Comparison of ENCODE assay signal across 14 cellular contexts in the genomic region with DNA sequence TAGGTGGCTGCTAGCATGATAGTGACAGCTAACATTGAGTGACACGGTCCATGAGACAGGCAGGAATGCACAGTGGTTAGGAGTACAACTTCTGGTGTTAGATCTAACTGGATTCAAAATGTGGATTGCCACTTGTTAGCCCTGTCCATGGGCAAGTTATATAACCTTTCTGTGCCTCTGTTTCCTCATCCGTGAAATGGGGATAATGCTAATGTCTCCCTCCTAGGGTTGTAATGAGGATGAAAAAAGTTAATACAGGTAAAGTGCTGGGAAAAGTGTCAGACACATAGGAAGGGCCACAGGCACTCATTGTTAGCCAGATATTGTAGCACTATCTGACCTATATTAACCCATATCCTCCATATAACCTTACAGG. TPM values are rescaled to one million over a fixed set of nuclear protein-coding genes. Genes with fewer than 3 reads are reported as not detected.
A peak's percentile ranks its signal among the peaks of the same experiment; 100 is the strongest.
DNase-seq lines count a peak whose midpoint lies in the region; ATAC-seq and TF ChIP-seq lines count a peak whose summit lies in the region.
"Had no signal": no experiment of that assay in that cellular context is flagged by ENCODE, and none has a peak within 500 bp of the region (broad histone marks: within the 10 kb centered on the region; RNA-seq: fewer than 3 reads in every experiment).

No MANE protein-coding gene starts in this region.

- H3K9ac ChIP-seq in parathyroid adenoma: no peak overlapping the region

- H3K9me3 ChIP-seq in right atrium auricular region (no peaks in the 10 kb centered on the region), parathyroid adenoma (ENCODE audit: control insufficient read depth, low read length) (no peaks in the 10 kb centered on the region), BE2C (no peaks in the 10 kb centered on the region)

- H3K27ac ChIP-seq in right atrium auricular region: peak overlapping the region; percentile 57 to 64
- peak overlapping the region; percentile 54 for H3K27ac ChIP-seq in caudate nucleus (ENCODE audit: low read depth, low read length)
- peak overlapping the region; percentile 64 for H3K27ac ChIP-seq in parathyroid adenoma

- intact Hi-C loops in left cardiac atrium (cut with DNase I): loop anchor here in 1 of 2 donors (5.0 kb wide), 1 partner anchor 43 kb away; no protein-coding TSS in a partner anchor

- H3K36me3 ChIP-seq in right atrium auricular region: peaks cover 70% of the 10 kb centered on the region
- no peaks in the 10 kb centered on the region for H3K36me3 ChIP-seq in parathyroid adenoma (ENCODE audit: control insufficient read depth, insufficient read depth, low read length)
- peaks cover 62% of the 10 kb centered on the region for H3K36me3 ChIP-seq in BE2C

- TF ChIP-seq CTCF in right atrium auricular region (IDR thresholded peaks at IDR 0.05) (no peak), parathyroid adenoma (IDR thresholded peaks at IDR 0.05) (no peak), BE2C (IDR thresholded peaks at IDR 0.05; ENCODE audit: low read depth, low read length) (no peak)

- no peak for DNase-seq in right atrium auricular region (ENCODE audit: low spot score)
- DNase-seq in left cardiac atrium: no peak
- DNase-seq in caudate nucleus (lab: John Stamatoyannopoulos, UW): no peak
- no peak for DNase-seq in glomerular visceral epithelial cell (ENCODE audit: extremely low spot score)
- no peak for DNase-seq in BE2C
- no peak for DNase-seq in NCI-H1417 treated with DMSO at 0.1 percent for 48 hours (lab: John Stamatoyannopoulos, UW)
- DNase-seq: activated CD8-positive, alpha-beta memory T cell treated with anti-CD3 and anti-CD28 coated beads, Interleukin-2, amount 50 U/mL, for 48 hours; effector CD8-positive, alpha-beta T cell; NCI-H2081 treated with DMSO at 0.1 percent for 48 hours; SIG-M5; stimulated activated CD4-positive, alpha-beta T cell treated with anti-CD3 and anti-CD28 coated beads, Interleukin-12 subunit alpha, Interleukin-12 subunit beta, amount 100 ng/mL, for 4 hours had no signal

- no peak overlapping the region for H3K4me3 ChIP-seq in right atrium auricular region
- no peak overlapping the region for H3K4me3 ChIP-seq in parathyroid adenoma (ENCODE audit: low read depth, low read length)
- H3K4me3 ChIP-seq in BE2C (ENCODE audit: low read depth, low read length): no peak overlapping the region

- H3K4me1 ChIP-seq in right atrium auricular region: peaks cover 3 to 42% of the 10 kb centered on the region in 2 donors
- H3K4me1 ChIP-seq in parathyroid adenoma: peaks cover 7% of the 10 kb centered on the region
- H3K4me1 ChIP-seq in BE2C: no peaks in the 10 kb centered on the region

- no peak for ATAC-seq in left cardiac atrium
- ATAC-seq in HG02884 (IDR thresholded peaks at IDR 0.05; ENCODE audit: unreplicated experiment): no peak

- no peak overlapping the region for H2AFZ ChIP-seq in parathyroid adenoma

- H3K27me3 ChIP-seq in right atrium auricular region (no peaks in the 10 kb centered on the region), parathyroid adenoma (ENCODE audit: control insufficient read depth, insufficient read depth, low read length) (no peaks in the 10 kb centered on the region), BE2C (no peaks in the 10 kb centered on the region)

- no peaks in the 10 kb centered on the region for H3K79me2 ChIP-seq in parathyroid adenoma

- H3K4me2 ChIP-seq in parathyroid adenoma (ENCODE audit: low read length): no peak overlapping the region

RNA-seq across cellular contexts. Expression of a gene that starts 41.8 kb away (rescaled TPM):
- total RNA-seq in right atrium auricular region (under 1 TPM; 0.24 to 0.41 TPM), left cardiac atrium (under 1 TPM; 0.24 to 0.31 TPM)
- polyA plus RNA-seq in BE2C (2012; ENCODE audit: insufficient read depth, insufficient read length, low read depth): 0.56 TPM
- polyA plus RNA-seq: neural cell had no signal
